In the genomic region with DNA sequence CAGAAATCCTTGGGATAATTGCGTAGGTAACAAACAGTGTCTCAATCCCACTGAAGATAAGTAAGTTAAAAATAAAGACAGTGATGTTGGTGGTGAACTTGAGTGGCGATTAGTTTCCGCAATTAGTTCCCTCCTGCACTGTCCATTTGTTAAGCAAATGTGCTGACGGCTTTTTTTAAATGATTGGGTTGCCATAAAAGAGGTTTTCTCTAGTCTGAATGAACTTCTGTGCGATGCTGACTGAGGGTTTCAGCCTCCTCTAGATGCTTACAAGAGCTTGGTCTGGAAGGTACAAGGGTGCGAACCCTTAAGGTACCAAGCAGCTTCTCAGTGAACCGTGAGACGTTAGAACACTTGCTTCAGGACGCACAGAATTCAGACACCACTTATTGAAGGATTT, we compare ENCODE assay signal across 9 cellular contexts. TPM values are rescaled to one million over a fixed set of nuclear protein-coding genes. Genes with fewer than 3 reads are reported as not detected.
DNase-seq lines count a peak whose midpoint lies in the region; ATAC-seq and TF ChIP-seq lines count a peak whose summit lies in the region.
"Had no signal": no experiment of that assay in that cellular context is flagged by ENCODE, and none has a peak within 500 bp of the region (broad histone marks: within the 10 kb centered on the region; RNA-seq: fewer than 3 reads in every experiment).

No MANE protein-coding gene starts in this region.

- TF ChIP-seq POLR2A in NB4 (IDR thresholded peaks at IDR 0.05; ENCODE audit: extremely low read depth, insufficient read length): no peak

- H3K9me3 Mint-ChIP-seq in endodermal cell: no peaks in the 10 kb centered on the region

- H3K4me1 ChIP-seq in endodermal cell (ENCODE audit: control insufficient read depth, insufficient read depth, low read length): peaks cover 2% of the 10 kb centered on the region
- no peaks in the 10 kb centered on the region for H3K4me1 ChIP-seq in parathyroid adenoma

- peak overlapping the region; percentile 90 for H2AFZ ChIP-seq in parathyroid adenoma

- H3K9ac ChIP-seq in endodermal cell (ENCODE audit: extremely low read depth, low read length, poor library complexity, severe bottlenecking) (no peak overlapping the region), parathyroid adenoma (no peak overlapping the region)
- H3K9ac ChIP-seq: KMS-11 had no signal

- H3K79me2 ChIP-seq in parathyroid adenoma: peaks cover 4% of the 10 kb centered on the region

- no peak for ATAC-seq in GM21381 (IDR thresholded peaks at IDR 0.05; ENCODE audit: unreplicated experiment)
- ATAC-seq in HG02840 (IDR thresholded peaks at IDR 0.05; ENCODE audit: low FRiP score, unreplicated experiment): no peak

- DNase-seq in NB4 (ENCODE audit: low read depth) (peak; percentile 25), endodermal cell (no peak), COR-L47 (lab: John Stamatoyannopoulos, UW) (no peak), NCI-H2081 (lab: John Stamatoyannopoulos, UW) (no peak)

- peaks cover 30% of the 10 kb centered on the region for H3K27me3 Mint-ChIP-seq in endodermal cell (ENCODE audit: insufficient read depth)

- no peaks in the 10 kb centered on the region for H3K9me3 ChIP-seq in endodermal cell (ENCODE audit: control insufficient read depth, low read length)
- no peaks in the 10 kb centered on the region for H3K9me3 ChIP-seq in parathyroid adenoma (ENCODE audit: control insufficient read depth, low read length)

- H3K36me3 ChIP-seq in endodermal cell (ENCODE audit: control insufficient read depth, insufficient read depth, low read length) (no peaks in the 10 kb centered on the region), parathyroid adenoma (ENCODE audit: control insufficient read depth, insufficient read depth, low read length) (no peaks in the 10 kb centered on the region)

- TF ChIP-seq CTCF in GM12875 (IDR thresholded peaks at IDR 0.05; ENCODE audit: borderline replicate concordance, insufficient read depth, low read depth, low read length) (no peak), NB4 (IDR thresholded peaks at IDR 0.05; ENCODE audit: low read depth, low read length) (no peak), endodermal cell (conservative IDR thresholded peaks at IDR 0.05) (no peak), parathyroid adenoma (IDR thresholded peaks at IDR 0.05) (no peak)

- H3K27ac ChIP-seq in endodermal cell (ENCODE audit: low read depth, low read length) (no peak overlapping the region), parathyroid adenoma (peak overlapping the region; percentile 74)
- H3K27ac ChIP-seq: KMS-11 had no signal

- peak overlapping the region; percentile 80 for H3K4me2 ChIP-seq in parathyroid adenoma (ENCODE audit: low read length)

- peaks cover 32% of the 10 kb centered on the region for H3K27me3 ChIP-seq in endodermal cell (ENCODE audit: control insufficient read depth, insufficient read depth, low read length, poor library complexity, severe bottlenecking)
- H3K27me3 ChIP-seq in parathyroid adenoma (ENCODE audit: control insufficient read depth, insufficient read depth, low read length): no peaks in the 10 kb centered on the region

- H3K4me1 Mint-ChIP-seq in endodermal cell: peaks cover 51% of the 10 kb centered on the region

- H3K4me3 ChIP-seq in GM12875 (ENCODE audit: low read depth, low read length) (peak overlapping the region; percentile 54), NB4 (ENCODE audit: low read depth, low read length) (peak overlapping the region; percentile 62), endodermal cell (ENCODE audit: low read length) (peak overlapping the region; percentile 87), parathyroid adenoma (ENCODE audit: low read depth, low read length) (peak overlapping the region; percentile 62)

- H3K36me3 Mint-ChIP-seq in endodermal cell (ENCODE audit: low read depth): no peaks in the 10 kb centered on the region

- 20 to 36% methylated on average over 5 to 8 of the region's 9 CpGs for WGBS in endodermal cell (ENCODE audit: insufficient coverage in 1 of 2, insufficient read length in 1 of 2), 2 experiments

- peak overlapping the region; percentile 73 for H3K4me3 Mint-ChIP-seq in endodermal cell

- no peak overlapping the region for H3K27ac Mint-ChIP-seq in endodermal cell

RNA-seq across cellular contexts. Expression of a gene that starts 0.7 kb away (rescaled TPM):
- 10 to 100 TPM in 1 of 2 donors, 1 to 10 TPM in 1; 9.2 to 12.1 TPM for total RNA-seq in endodermal cell
- 0.89 TPM for polyA plus RNA-seq in endodermal cell (2013, experiment 1 of 2)
- polyA plus RNA-seq in endodermal cell (2013, experiment 2 of 2): 1.4 TPM
